In genomic region chr12:123038966-123039365, GRCh38 we compare ENCODE assay signal across 23 cellular contexts.
"Had no signal": no experiment of that assay in that cellular context is flagged by ENCODE, and none has a peak within 500 bp of the region (broad histone marks: within the 10 kb centered on the region; RNA-seq: fewer than 3 reads in every experiment).

No MANE protein-coding gene starts in this region.

- H3K36me3 Mint-ChIP-seq: activated naive CD8-positive, alpha-beta T cell; T-cell had no signal

- DNase-seq: activated CD4-positive, alpha-beta memory T cell treated with anti-CD3 and anti-CD28 coated beads, Interleukin-2, amount 10 ng/mL, durations not matched to agents 7 days and 5 days; activated CD4-positive, alpha-beta T cell treated with anti-CD3 and anti-CD28 coated beads for 36 hours; activated CD4-positive, alpha-beta T cell treated with anti-CD3 and anti-CD28 coated beads, Interleukin-2, amount 50 U/mL, for 1 hour; activated CD4-positive, CD25-positive, alpha-beta regulatory T cell; activated gamma-delta T cell; activated naive CD4-positive, alpha-beta T cell treated with anti-CD3 and anti-CD28 coated beads for 36 hours; activated T-cell treated with anti-CD3 and anti-CD28 coated beads for 4 hours; activated T-cell treated with anti-CD3 and anti-CD28 coated beads, Interleukin-2, amount 50 U/mL, for 48 hours; MG63; NCI-H1092 treated with DMSO at 0.1 percent for 48 hours; NCI-H1417 treated with DMSO at 0.1 percent for 48 hours; NCI-H1694; NCI-H2029 treated with DMSO at 0.1 percent for 48 hours; NCI-H345; NCI-H510A; NCI-H526 treated with DMSO at 0.1 percent for 48 hours; NK-92 treated with Interleukin-12 subunit alpha and Interleukin-12 subunit beta, amount 100 ng/mL, for 24 hours; Peyer's patch; SIG-M5; T-cell had no signal

- H3K27ac Mint-ChIP-seq: activated CD4-positive, alpha-beta memory T cell treated with anti-CD3 and anti-CD28 coated beads, Interleukin-2, amount 10 ng/mL, durations not matched to agents 7 days and 5 days; activated CD4-positive, alpha-beta T cell treated with anti-CD3 and anti-CD28 coated beads for 36 hours; activated naive CD4-positive, alpha-beta T cell treated with anti-CD3 and anti-CD28 coated beads for 36 hours; activated naive CD8-positive, alpha-beta T cell; activated T-helper 17 cell treated with anti-CD3 and anti-CD28 coated beads, Interleukin-2, amount 50 U/mL, for 72 hours; T-cell had no signal

- H3K4me3 ChIP-seq: MG63, Peyer's patch had no signal

- H3K36me3 ChIP-seq: MG63 had no signal

- H3K4me3 Mint-ChIP-seq: activated CD4-positive, alpha-beta memory T cell treated with anti-CD3 and anti-CD28 coated beads, Interleukin-2, amount 10 ng/mL, durations not matched to agents 7 days and 5 days; activated CD4-positive, alpha-beta T cell treated with anti-CD3 and anti-CD28 coated beads for 36 hours; activated naive CD4-positive, alpha-beta T cell treated with anti-CD3 and anti-CD28 coated beads for 36 hours; activated naive CD8-positive, alpha-beta T cell; activated T-helper 17 cell treated with anti-CD3 and anti-CD28 coated beads, Interleukin-2, amount 50 U/mL, for 72 hours; T-cell had no signal

- H3K27me3 ChIP-seq: MG63, Peyer's patch had no signal

- H3K9me3 ChIP-seq: MG63, Peyer's patch had no signal

- H3K27me3 Mint-ChIP-seq: activated CD4-positive, alpha-beta memory T cell treated with anti-CD3 and anti-CD28 coated beads, Interleukin-2, amount 10 ng/mL, durations not matched to agents 7 days and 5 days; activated CD4-positive, alpha-beta T cell treated with anti-CD3 and anti-CD28 coated beads for 36 hours; activated naive CD8-positive, alpha-beta T cell; activated T-helper 17 cell treated with anti-CD3 and anti-CD28 coated beads, Interleukin-2, amount 50 U/mL, for 72 hours; T-cell had no signal

- ATAC-seq: activated CD4-positive, alpha-beta T cell treated with anti-CD3 and anti-CD28 coated beads for 36 hours; activated T-helper 17 cell treated with anti-CD3 and anti-CD28 coated beads, Interleukin-2, amount 50 U/mL, for 72 hours; T-cell had no signal

- H3K27ac ChIP-seq: Peyer's patch, VCaP had no signal
